ENCODE assay signal across 11 cellular contexts in the genomic region with DNA sequence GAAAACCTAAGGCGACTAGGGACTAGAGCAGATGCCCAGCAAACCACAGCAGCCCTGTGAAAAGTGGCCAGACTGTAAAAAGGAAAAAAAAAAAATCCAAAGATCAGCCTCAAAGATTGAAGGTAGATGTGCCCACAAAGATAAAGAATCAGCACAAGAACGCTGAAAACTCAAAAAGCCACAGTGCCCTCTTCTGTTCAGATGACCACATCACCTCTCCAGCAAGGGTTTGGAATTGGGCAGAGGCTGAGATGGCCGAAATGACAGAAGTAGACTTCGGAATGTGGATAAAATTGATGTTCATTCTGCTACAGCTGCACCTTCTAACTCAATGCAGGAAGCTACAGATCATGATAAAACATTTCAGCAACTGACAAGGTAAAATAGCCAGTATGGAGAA.
DNase-seq lines count a peak whose midpoint lies in the region; ATAC-seq, FAIRE-seq and TF ChIP-seq lines count a peak whose summit lies in the region.
"Had no signal": no experiment of that assay in that cellular context is flagged by ENCODE, and none has a peak within 500 bp of the region (broad histone marks: within the 10 kb centered on the region; RNA-seq: fewer than 3 reads in every experiment).

No MANE protein-coding gene starts in this region.

- H3K9me3 ChIP-seq in HCT116 (ENCODE audit: control insufficient read depth in 1 of 2, insufficient read depth in 1 of 2, low read depth in 1 of 2, low read length in 2 of 2) (peaks cover 0 to 4% of the 10 kb centered on the region in 2 experiments; a peak in 2 of 4 replicates), astrocyte (ENCODE audit: insufficient read depth, low read depth, low read length) (peaks cover 3% of the 10 kb centered on the region), ascending aorta (peaks cover 9 to 69% of the 10 kb centered on the region in 2 donors)

- no peaks in the 10 kb centered on the region for H3K36me3 ChIP-seq in HCT116 (ENCODE audit: control insufficient read depth in 1 of 2, insufficient read depth in 2 of 2, low read length in 2 of 2)
- no peaks in the 10 kb centered on the region for H3K36me3 ChIP-seq in astrocyte (ENCODE audit: insufficient read depth, low read length)
- H3K36me3 ChIP-seq in ascending aorta = no peaks in the 10 kb centered on the region
- H3K36me3 ChIP-seq: thoracic aorta had no signal

- TF ChIP-seq POLR2A in HCT116 (IDR thresholded peaks at IDR 0.05; ENCODE audit: borderline replicate concordance, extremely low read depth, insufficient read depth, insufficient read length) = no peak

- TF ChIP-seq CTCF in AG10803 (conservative IDR thresholded peaks at IDR 0.05; ENCODE audit: low read length) = peak; percentile 56
- peak in 2 of 3 experiments; percentile 37 to 41; a peak in 3 of 6 replicates for TF ChIP-seq CTCF in HCT116 (IDR thresholded peaks at IDR 0.05 in 2 of 3, conservative IDR thresholded peaks at IDR 0.05 in 1 of 3; ENCODE audit: borderline replicate concordance in 1 of 3, insufficient read depth in 1 of 3, low read depth in 2 of 3, low read length in 2 of 3)
- TF ChIP-seq CTCF in astrocyte (IDR thresholded peaks at IDR 0.05; ENCODE audit: insufficient read depth, low read depth, low read length) = peak; percentile 48
- TF ChIP-seq CTCF in ascending aorta (IDR thresholded peaks at IDR 0.05) = no peak

- FAIRE-seq in astrocyte (lab: Jason Lieb, UNC) = no peak
- FAIRE-seq: endometrium had no signal

- no peak overlapping the region for H3K4me3 ChIP-seq in AG10803 (ENCODE audit: low read length)
- no peak overlapping the region for H3K4me3 ChIP-seq in HCT116 (replicated peaks in 1 of 2; ENCODE audit: low read depth in 1 of 2, low read length in 2 of 2)
- H3K4me3 ChIP-seq in astrocyte (ENCODE audit: insufficient read depth, low read depth, low read length) = no peak overlapping the region
- no peak overlapping the region for H3K4me3 ChIP-seq in ascending aorta
- H3K4me3 ChIP-seq: thoracic aorta had no signal

- no peaks in the 10 kb centered on the region for H3K4me1 Mint-ChIP-seq in astrocyte (ENCODE audit: low read depth, unreplicated experiment)

- H2AFZ ChIP-seq in HCT116 (ENCODE audit: low read depth, low read length, poor library complexity, severe bottlenecking) (no peak overlapping the region), astrocyte (ENCODE audit: low read depth, low read length) (no peak overlapping the region)

- ATAC-seq in HCT116 = no peak

- H3K4me3 Mint-ChIP-seq in astrocyte (ENCODE audit: unreplicated experiment) = no peak overlapping the region

- TF ChIP-seq RAD21 in HCT116 (IDR thresholded peaks at IDR 0.05; ENCODE audit: low read depth) = peak; percentile 9; the same call in 1 of the 2 replicates

- H3K27me3 Mint-ChIP-seq in astrocyte (ENCODE audit: low read depth, unreplicated experiment) = no peaks in the 10 kb centered on the region

- no peak for DNase-seq in AG10803 (ENCODE audit: low read depth)
- no peak for DNase-seq in HCT116 (ENCODE audit: low read depth, low spot score)
- no peak for DNase-seq in astrocyte (ENCODE audit: low read depth)
- DNase-seq in kidney glomerular epithelial cell (lab: John Stamatoyannopoulos, UW) = peak; percentile 23
- no peak for DNase-seq in activated CD8-positive, alpha-beta memory T cell treated with anti-CD3 and anti-CD28 coated beads, Interleukin-2, amount 50 U/mL, for 48 hours
- DNase-seq in Ammon's horn (ENCODE audit: low spot score) = no peak
- DNase-seq in ascending aorta (ENCODE audit: low spot score in 2 of 2) = no peak
- DNase-seq in NCI-H128 (lab: John Stamatoyannopoulos, UW; ENCODE audit: unreplicated experiment) = no peak

- RAD21 ChIA-PET in HCT116 (lab: Charles Lee; ENCODE audit: low non-redundant PET in 1 of 2, low total read pairs in 2 of 2, uncharacterized antibody in 2 of 2, unreplicated experiment in 2 of 2) = no interaction called here

- peaks cover 4% of the 10 kb centered on the region for H3K36me3 Mint-ChIP-seq in astrocyte (ENCODE audit: low read depth, unreplicated experiment)

- H3K9ac ChIP-seq in HCT116 (ENCODE audit: low read length) = no peak overlapping the region
- H3K9ac ChIP-seq in astrocyte (ENCODE audit: low read length) = no peak overlapping the region

- intact Hi-C loops in HCT116 (cut with micrococcal nuclease) (no loop called here), ascending aorta (cut with DNase I) (no loop called here)

- H3K27me3 ChIP-seq in HCT116 (ENCODE audit: insufficient read depth, low read length) (no peaks in the 10 kb centered on the region), astrocyte (ENCODE audit: insufficient read depth, low read length) (no peaks in the 10 kb centered on the region), ascending aorta (no peaks in the 10 kb centered on the region)

- CTCF ChIA-PET in HCT116 (lab: Charles Lee) = no interaction called here

- H3K27ac ChIP-seq in HCT116 (ENCODE audit: low read depth, low read length) (no peak overlapping the region), astrocyte (ENCODE audit: low read depth, low read length) (no peak overlapping the region), ascending aorta (no peak overlapping the region)
- H3K27ac ChIP-seq: thoracic aorta had no signal

- no peaks in the 10 kb centered on the region for H3K9me2 ChIP-seq in HCT116 (ENCODE audit: insufficient read depth)

- no TSS peak for BruUV-seq in HCT116 (replicated peaks; lab: Mats Ljungman, UMichigan)

- peaks cover 32% of the 10 kb centered on the region for H3K79me2 ChIP-seq in HCT116 (ENCODE audit: insufficient read depth, low read length)
- H3K79me2 ChIP-seq in astrocyte (ENCODE audit: insufficient read depth, low read length) = no peaks in the 10 kb centered on the region

- H4K20me1 ChIP-seq in HCT116 (ENCODE audit: insufficient read depth) (no peaks in the 10 kb centered on the region), astrocyte (ENCODE audit: insufficient read depth, low read length) (peaks cover 7% of the 10 kb centered on the region)

- peaks cover 10% of the 10 kb centered on the region for H3K9me3 Mint-ChIP-seq in astrocyte (ENCODE audit: unreplicated experiment)

- POLR2A ChIA-PET in HCT116 (lab: Charles Lee) = no interaction called here

- H3K4me2 ChIP-seq in HCT116 (ENCODE audit: low read length) = no peak overlapping the region
- H3K4me2 ChIP-seq in astrocyte (ENCODE audit: low read length) = no peak overlapping the region

- no peaks in the 10 kb centered on the region for H3K4me1 ChIP-seq in HCT116 (ENCODE audit: control insufficient read depth in 1 of 2, insufficient read depth in 2 of 2, low read length in 2 of 2)
- H3K4me1 ChIP-seq in astrocyte (ENCODE audit: insufficient read depth, low read length) = no peaks in the 10 kb centered on the region
- H3K4me1 ChIP-seq in ascending aorta = no peaks in the 10 kb centered on the region

- H3K27ac Mint-ChIP-seq in astrocyte (ENCODE audit: unreplicated experiment) = no peak overlapping the region
- H3K27ac Mint-ChIP-seq: activated T-helper 2 cell treated with anti-CD3 and anti-CD28 coated beads, Interferon-gamma antibody, Interleukin-2, Interleukin-4, amounts not matched to agents 10 μg/mL and 5 μg/mL and 100 μg/mL, durations not matched to agents 14 hours and 24 hours and 36 hours had no signal

TF ChIP-seq in HCT116, 20 proteins besides CTCF, POLR2A, EP300 and RAD21 (continues in another document):
- TF ChIP-seq POLR2AphosphoS5 (IDR thresholded peaks at IDR 0.05; ENCODE audit: low read depth, low read length) = no peak
- no peak for TF ChIP-seq SIN3A (IDR thresholded peaks at IDR 0.05; ENCODE audit: low read depth)
- TF ChIP-seq, protein P1, sequence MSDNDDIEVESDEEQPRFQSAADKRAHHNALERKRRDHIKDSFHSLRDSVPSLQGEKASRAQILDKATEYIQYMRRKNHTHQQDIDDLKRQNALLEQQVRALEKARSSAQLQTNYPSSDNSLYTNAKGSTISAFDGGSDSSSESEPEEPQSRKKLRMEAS (IDR thresholded peaks at IDR 0.05) = no peak
- TF ChIP-seq ZNF274 (IDR thresholded peaks at IDR 0.05; ENCODE audit: low read depth, low read length) = no peak
- TF ChIP-seq, protein P2, sequence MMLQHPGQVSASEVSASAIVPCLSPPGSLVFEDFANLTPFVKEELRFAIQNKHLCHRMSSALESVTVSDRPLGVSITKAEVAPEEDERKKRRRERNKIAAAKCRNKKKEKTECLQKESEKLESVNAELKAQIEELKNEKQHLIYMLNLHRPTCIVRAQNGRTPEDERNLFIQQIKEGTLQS (IDR thresholded peaks at IDR 0.05) = no peak
- TF ChIP-seq EZH2 (IDR thresholded peaks at IDR 0.05) = no peak
- TF ChIP-seq YY1 (IDR thresholded peaks at IDR 0.05; ENCODE audit: extremely low read depth, insufficient replicate concordance, low read depth, low read length) = no peak
- TF ChIP-seq, protein P3, sequence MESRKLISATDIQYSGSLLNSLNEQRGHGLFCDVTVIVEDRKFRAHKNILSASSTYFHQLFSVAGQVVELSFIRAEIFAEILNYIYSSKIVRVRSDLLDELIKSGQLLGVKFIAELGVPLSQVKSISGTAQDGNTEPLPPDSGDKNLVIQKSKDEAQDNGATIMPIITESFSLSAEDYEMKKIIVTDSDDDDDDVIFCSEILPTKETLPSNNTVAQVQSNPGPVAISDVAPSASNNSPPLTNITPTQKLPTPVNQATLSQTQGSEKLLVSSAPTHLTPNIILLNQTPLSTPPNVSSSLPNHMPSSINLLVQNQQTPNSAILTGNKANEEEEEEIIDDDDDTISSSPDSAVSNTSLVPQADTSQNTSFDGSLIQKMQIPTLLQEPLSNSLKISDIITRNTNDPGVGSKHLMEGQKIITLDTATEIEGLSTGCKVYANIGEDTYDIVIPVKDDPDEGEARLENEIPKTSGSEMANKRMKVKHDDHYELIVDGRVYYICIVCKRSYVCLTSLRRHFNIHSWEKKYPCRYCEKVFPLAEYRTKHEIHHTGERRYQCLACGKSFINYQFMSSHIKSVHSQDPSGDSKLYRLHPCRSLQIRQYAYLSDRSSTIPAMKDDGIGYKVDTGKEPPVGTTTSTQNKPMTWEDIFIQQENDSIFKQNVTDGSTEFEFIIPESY (IDR thresholded peaks at IDR 0.05; ENCODE audit: extremely low read depth, insufficient replicate concordance, low read length) = no peak
- TF ChIP-seq SP1 (IDR thresholded peaks at IDR 0.05; ENCODE audit: low read depth) = no peak
- TF ChIP-seq SRF (IDR thresholded peaks at IDR 0.05; ENCODE audit: low read depth) = no peak

Comparison
In these comparisons a context has a peak if more than half of its experiments do, and no peak if none do; other contexts are left out.
1. CTCF ChIP-seq: peak in AG10803 (single experiment), HCT116 (2 of 3) and astrocyte (single experiment); none in ascending aorta (0 of 3).